12 cellular contexts compared by ENCODE assay signal in genomic region chr4:147828361-147828760, GRCh38.
A peak's percentile ranks its signal among the peaks of the same experiment; 100 is the strongest.
DNase-seq lines count a peak whose midpoint lies in the region; ATAC-seq and TF ChIP-seq lines count a peak whose summit lies in the region.
"Had no signal": no experiment of that assay in that cellular context is flagged by ENCODE, and none has a peak within 500 bp of the region (broad histone marks: within the 10 kb centered on the region; RNA-seq: fewer than 3 reads in every experiment).

No MANE protein-coding gene starts in this region.

- CTCF ChIA-PET in activated CD4-positive, alpha-beta memory T cell treated with anti-CD3 and anti-CD28 coated beads, Interleukin-2, amount 10 ng/mL, durations not matched to agents 7 days and 5 days (lab: Charles Lee), result no interaction called here

- H3K27me3 Mint-ChIP-seq in osteocyte (ENCODE audit: unreplicated experiment), result no peaks in the 10 kb centered on the region
- H3K27me3 Mint-ChIP-seq in activated CD4-positive, alpha-beta memory T cell treated with anti-CD3 and anti-CD28 coated beads, Interleukin-2, amount 10 ng/mL, durations not matched to agents 7 days and 5 days, result no peaks in the 10 kb centered on the region
- H3K27me3 Mint-ChIP-seq: B cell had no signal

- peaks cover 52% of the 10 kb centered on the region for H3K36me3 Mint-ChIP-seq in osteocyte (ENCODE audit: unreplicated experiment)
- peaks cover 35% of the 10 kb centered on the region for H3K36me3 Mint-ChIP-seq in activated CD4-positive, alpha-beta memory T cell treated with anti-CD3 and anti-CD28 coated beads, Interleukin-2, amount 10 ng/mL, durations not matched to agents 7 days and 5 days (ENCODE audit: low read depth)

- H3K4me3 ChIP-seq in MG63, result no peak overlapping the region
- no peak overlapping the region for H3K4me3 ChIP-seq in esophagus (ENCODE audit: low read depth in 1 of 2, low read length in 2 of 2)

- TF ChIP-seq CTCF in osteocyte (IDR thresholded peaks at IDR 0.05), result no peak

- H3K9me3 ChIP-seq in MG63, result no peaks in the 10 kb centered on the region
- H3K9me3 ChIP-seq in esophagus (ENCODE audit: control insufficient read depth in 2 of 2, insufficient read depth in 1 of 2, low read depth in 1 of 2, low read length in 1 of 2), result no peaks in the 10 kb centered on the region

- DNase-seq in AG20443 (ENCODE audit: low spot score), result peak; percentile 21
- peak; percentile 23 for DNase-seq in MG63
- DNase-seq in osteocyte (ENCODE audit: extremely low spot score, unreplicated experiment), result no peak
- DNase-seq in kidney glomerular epithelial cell (lab: John Stamatoyannopoulos, UW), result no peak
- DNase-seq in T-helper 1 cell, result no peak
- DNase-seq in activated CD4-positive, alpha-beta memory T cell treated with anti-CD3 and anti-CD28 coated beads, Interleukin-2, amount 10 ng/mL, durations not matched to agents 7 days and 5 days, result no peak
- DNase-seq: activated CD8-positive, alpha-beta memory T cell treated with anti-CD3 and anti-CD28 coated beads, Interleukin-2, amount 50 U/mL, for 48 hours; anterior cingulate cortex had no signal

- ATAC-seq in HG03135 (IDR thresholded peaks at IDR 0.05; ENCODE audit: unreplicated experiment), result no peak
- ATAC-seq: Panc1 had no signal

- POLR2A ChIA-PET in activated CD4-positive, alpha-beta memory T cell treated with anti-CD3 and anti-CD28 coated beads, Interleukin-2, amount 10 ng/mL, durations not matched to agents 7 days and 5 days (lab: Charles Lee), result no interaction called here

- no peaks in the 10 kb centered on the region for H3K36me3 ChIP-seq in MG63
- H3K36me3 ChIP-seq in esophagus (ENCODE audit: control insufficient read depth in 2 of 2, insufficient read depth in 2 of 2, low read length in 1 of 2), result peaks cover 0 to 3% of the 10 kb centered on the region in 2 donors

- peak overlapping the region; percentile 94 for H3K27ac Mint-ChIP-seq in osteocyte (ENCODE audit: unreplicated experiment)
- H3K27ac Mint-ChIP-seq in activated CD4-positive, alpha-beta memory T cell treated with anti-CD3 and anti-CD28 coated beads, Interleukin-2, amount 10 ng/mL, durations not matched to agents 7 days and 5 days, result no peak overlapping the region
- H3K27ac Mint-ChIP-seq: B cell had no signal

- H3K27ac ChIP-seq in esophagus (ENCODE audit: low read depth in 2 of 2, low read length in 1 of 2), result peak overlapping the region; percentile 18 to 45

- H3K9me3 Mint-ChIP-seq in osteocyte (ENCODE audit: unreplicated experiment), result no peaks in the 10 kb centered on the region
- H3K9me3 Mint-ChIP-seq in activated CD4-positive, alpha-beta memory T cell treated with anti-CD3 and anti-CD28 coated beads, Interleukin-2, amount 10 ng/mL, durations not matched to agents 7 days and 5 days, result no peaks in the 10 kb centered on the region

- peaks cover 81% of the 10 kb centered on the region for H3K4me1 Mint-ChIP-seq in osteocyte (ENCODE audit: unreplicated experiment)
- peaks cover 11% of the 10 kb centered on the region for H3K4me1 Mint-ChIP-seq in activated CD4-positive, alpha-beta memory T cell treated with anti-CD3 and anti-CD28 coated beads, Interleukin-2, amount 10 ng/mL, durations not matched to agents 7 days and 5 days
- H3K4me1 Mint-ChIP-seq: B cell had no signal

- peak overlapping the region; percentile 2 for H3K4me3 Mint-ChIP-seq in osteocyte (ENCODE audit: unreplicated experiment)
- no peak overlapping the region for H3K4me3 Mint-ChIP-seq in activated CD4-positive, alpha-beta memory T cell treated with anti-CD3 and anti-CD28 coated beads, Interleukin-2, amount 10 ng/mL, durations not matched to agents 7 days and 5 days
- H3K4me3 Mint-ChIP-seq: B cell had no signal

- WGBS in esophagus, 2 donors, result 59 to 67% methylated on average over 3 of the region's 3 CpGs

- peaks cover 5 to 11% of the 10 kb centered on the region in 2 donors for H3K4me1 ChIP-seq in esophagus (ENCODE audit: control insufficient read depth in 2 of 2, insufficient read depth in 2 of 2, low read length in 1 of 2)

- H3K27me3 ChIP-seq in MG63, result no peaks in the 10 kb centered on the region
- H3K27me3 ChIP-seq in esophagus (ENCODE audit: control insufficient read depth in 1 of 2, insufficient read depth in 2 of 2, low read length in 2 of 2), result no peaks in the 10 kb centered on the region

Comparison
In these comparisons a context has a peak if more than half of its experiments do, and no peak if none do; other contexts are left out.
1. DNase-seq: peak in AG20443 (single experiment) and MG63 (single experiment); none in osteocyte (single experiment), kidney glomerular epithelial cell (single experiment), T-helper 1 cell (0 of 5) and activated CD4-positive, alpha-beta memory T cell treated with anti-CD3 and anti-CD28 coated beads, Interleukin-2, amount 10 ng/mL, durations not matched to agents 7 days and 5 days (single experiment).